Comparison of ENCODE assay signal across 8 cellular contexts in genomic region chr14:91009501-91010152, GRCh38. TPM values are rescaled to one million over a fixed set of nuclear protein-coding genes. Genes with fewer than 3 reads are reported as not detected.
DNase-seq lines count a peak whose midpoint lies in the region; ATAC-seq and TF ChIP-seq lines count a peak whose summit lies in the region.

No MANE protein-coding gene starts in this region.

- 72 to 82% methylated on average over 3 of the region's 3 CpGs for WGBS in lower leg skin, 2 donors

- H3K4me1 Mint-ChIP-seq in activated T-cell treated with anti-CD3 and anti-CD28 coated beads, Interleukin-2, amount 50 U/mL, for 72 hours (ENCODE audit: low read depth) = peaks cover 45% of the 10 kb centered on the region
- H3K4me1 Mint-ChIP-seq in T-helper 17 cell = peaks cover 28% of the 10 kb centered on the region

- H3K4me3 ChIP-seq in lower leg skin (ENCODE audit: low read depth, poor library complexity, severe bottlenecking) (no peak overlapping the region), ascending aorta (no peak overlapping the region)

- TF ChIP-seq CTCF in lower leg skin (IDR thresholded peaks at IDR 0.05) = no peak
- TF ChIP-seq CTCF in ascending aorta (IDR thresholded peaks at IDR 0.05) = no peak

- peak overlapping the region; percentile 3 for H3K27ac Mint-ChIP-seq in activated T-cell treated with anti-CD3 and anti-CD28 coated beads, Interleukin-2, amount 50 U/mL, for 72 hours
- H3K27ac Mint-ChIP-seq in T-helper 17 cell = peak overlapping the region; percentile 21

- no peak for DNase-seq in activated T-cell treated with anti-CD3 and anti-CD28 coated beads, Interleukin-2, amount 50 U/mL, for 72 hours
- DNase-seq in activated T-cell treated with anti-CD3 and anti-CD28 coated beads for 4 hours (no peak), T-helper 17 cell (no peak), putamen (ENCODE audit: low spot score) (peak; percentile 40), NCI-H524 treated with DMSO at 0.1 percent for 48 hours (lab: John Stamatoyannopoulos, UW) (no peak), lower leg skin (ENCODE audit: low spot score in 2 of 2) (no peak), ascending aorta (ENCODE audit: low spot score in 2 of 2) (no peak)

- H3K27me3 Mint-ChIP-seq in activated T-cell treated with anti-CD3 and anti-CD28 coated beads, Interleukin-2, amount 50 U/mL, for 72 hours (ENCODE audit: low read depth) = no peaks in the 10 kb centered on the region
- no peaks in the 10 kb centered on the region for H3K27me3 Mint-ChIP-seq in T-helper 17 cell

- H3K27ac ChIP-seq in ascending aorta = peak overlapping the region in 1 of 2 donors; percentile 10

- H3K4me1 ChIP-seq in ascending aorta = no peaks in the 10 kb centered on the region

- H3K27me3 ChIP-seq in ascending aorta = no peaks in the 10 kb centered on the region

- H3K36me3 ChIP-seq in ascending aorta = no peaks in the 10 kb centered on the region

- H3K36me3 Mint-ChIP-seq in activated T-cell treated with anti-CD3 and anti-CD28 coated beads, Interleukin-2, amount 50 U/mL, for 72 hours (ENCODE audit: insufficient read depth in 2 of 2) = peaks cover 0 to 1% of the 10 kb centered on the region in 2 donors
- no peaks in the 10 kb centered on the region for H3K36me3 Mint-ChIP-seq in T-helper 17 cell (ENCODE audit: low read depth)

- TF ChIP-seq POLR2A in lower leg skin (IDR thresholded peaks at IDR 0.05) = peak in 1 of 2 donors; percentile 7

- peak overlapping the region; percentile 29 to 61 for H3K4me3 Mint-ChIP-seq in activated T-cell treated with anti-CD3 and anti-CD28 coated beads, Interleukin-2, amount 50 U/mL, for 72 hours
- peak overlapping the region; percentile 70 for H3K4me3 Mint-ChIP-seq in T-helper 17 cell

- no peaks in the 10 kb centered on the region for H3K9me3 Mint-ChIP-seq in activated T-cell treated with anti-CD3 and anti-CD28 coated beads, Interleukin-2, amount 50 U/mL, for 72 hours

- H3K9me3 ChIP-seq in T-helper 17 cell (ENCODE audit: control insufficient read depth, low read length, poor library complexity, severe bottlenecking) (no peaks in the 10 kb centered on the region), ascending aorta (no peaks in the 10 kb centered on the region)

- intact Hi-C loops in lower leg skin (cut with DNase I; ENCODE audit: low total_unique reads) (no loop called here), ascending aorta (cut with DNase I) (no loop called here)

- peak; percentile 66 to 72 for ATAC-seq in activated T-cell treated with anti-CD3 and anti-CD28 coated beads, Interleukin-2, amount 50 U/mL, for 72 hours (replicated peaks in 1 of 2)
- ATAC-seq in HG03045 (IDR thresholded peaks at IDR 0.05; ENCODE audit: unreplicated experiment) = peak; percentile 87
- peak; percentile 80 for ATAC-seq in T-helper 17 cell

RNA-seq across cellular contexts. Expression of gene RPS6KA5, which starts 50.8 kb away (rescaled TPM):
- 10 to 100 TPM; 18.5 to 30.3 TPM for total RNA-seq in activated T-cell treated with anti-CD3 and anti-CD28 coated beads, Interleukin-2, amount 50 U/mL, for 72 hours
- total RNA-seq in T-helper 17 cell = 10 to 100 TPM; 35.4 to 42.0 TPM
- 10 to 100 TPM in 2 of 4 donors, 1 to 10 TPM in 2; 8.2 to 13.6 (median 10.2) TPM for total RNA-seq in lower leg skin
- total RNA-seq in ascending aorta = 0.21 TPM
